ENCODE assay signal across 37 cellular contexts in the genomic region with DNA sequence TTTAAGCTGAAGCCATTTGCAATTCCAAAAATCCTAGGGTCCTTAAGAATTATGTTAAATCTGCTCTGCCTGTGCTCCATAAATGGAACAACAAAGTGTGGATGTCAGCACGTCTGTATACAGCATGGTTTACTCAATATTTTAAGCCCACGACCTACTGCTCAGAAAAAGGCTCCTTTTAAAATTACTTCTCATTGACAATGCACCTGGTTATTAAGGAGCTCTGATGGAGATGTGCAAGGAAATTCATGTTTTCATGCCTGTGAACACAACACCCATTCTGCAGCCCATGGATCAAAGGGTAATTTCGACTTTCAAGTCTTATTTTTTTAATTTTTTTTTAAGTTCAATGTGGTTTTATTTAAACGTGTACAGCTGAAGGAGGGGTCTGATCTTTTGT.
"Had no signal": no experiment of that assay in that cellular context is flagged by ENCODE, and none has a peak within 500 bp of the region (broad histone marks: within the 10 kb centered on the region; RNA-seq: fewer than 3 reads in every experiment).

No MANE protein-coding gene starts in this region.

- H3K9me3 ChIP-seq: ascending aorta had no signal

- H3K27me3 ChIP-seq: ascending aorta, cardiac muscle cell had no signal

- H3K36me3 ChIP-seq: cardiac muscle cell had no signal

- H3K27me3 Mint-ChIP-seq: activated B cell treated with CpG ODN at 0.5 μM for 24 hours; activated CD4-positive, alpha-beta memory T cell treated with anti-CD3 and anti-CD28 coated beads for 36 hours; activated CD4-positive, alpha-beta T cell treated with anti-CD3 and anti-CD28 coated beads, Interleukin-2, amount 10 ng/mL, durations not matched to agents 24 days and 14 days; activated CD8-positive, alpha-beta T cell treated with anti-CD3 and anti-CD28 coated beads for 36 hours; activated naive CD4-positive, alpha-beta T cell treated with anti-CD3 and anti-CD28 coated beads, Interleukin-2, amount 10 ng/mL, durations not matched to agents 7 days and 5 days; activated naive CD4-positive, alpha-beta T cell treated with anti-CD3 and anti-CD28 coated beads, Interleukin-2, amount 50 U/mL, for 24 hours; activated naive CD8-positive, alpha-beta T cell; activated naive CD8-positive, alpha-beta T cell treated with anti-CD3 and anti-CD28 coated beads, Interleukin-2, amount 10 ng/mL, durations not matched to agents 7 days and 5 days; activated naive CD8-positive, alpha-beta T cell treated with anti-CD3 and anti-CD28 coated beads, Interleukin-2, amount 50 U/mL, for 24 hours; activated T-helper 17 cell treated with anti-CD3 and anti-CD28 coated beads, Interleukin-2, amount 50 U/mL, for 72 hours; brain; central memory CD8-positive, alpha-beta T cell had no signal

- H3K27ac Mint-ChIP-seq: activated B cell treated with CpG ODN at 0.5 μM for 24 hours; activated CD4-positive, alpha-beta memory T cell treated with anti-CD3 and anti-CD28 coated beads for 36 hours; activated CD8-positive, alpha-beta T cell treated with anti-CD3 and anti-CD28 coated beads for 36 hours; activated naive CD4-positive, alpha-beta T cell treated with anti-CD3 and anti-CD28 coated beads, Interleukin-2, amount 10 ng/mL, durations not matched to agents 7 days and 5 days; activated naive CD4-positive, alpha-beta T cell treated with anti-CD3 and anti-CD28 coated beads, Interleukin-2, amount 50 U/mL, for 24 hours; activated naive CD8-positive, alpha-beta T cell treated with anti-CD3 and anti-CD28 coated beads, Interleukin-2, amount 10 ng/mL, durations not matched to agents 7 days and 5 days; activated naive CD8-positive, alpha-beta T cell treated with anti-CD3 and anti-CD28 coated beads, Interleukin-2, amount 50 U/mL, for 24 hours; activated T-cell treated with anti-CD3 and anti-CD28 coated beads, Interleukin-2, amount 50 U/mL, for 72 hours; activated T-helper 1 cell treated with anti-CD3 and anti-CD28 coated beads, Interleukin-12 subunit alpha, Interleukin-12 subunit beta, Interleukin-2, Interleukin-4 antibody, amounts not matched to agents 30 ng/mL and 10 ng/mL and 1 ng/mL, durations not matched to agents 14 hours and 24 hours and 36 hours; brain; T-helper 1 cell treated with Interleukin-12 subunit alpha and Interleukin-12 subunit beta and Interleukin-4 antibody, amounts not matched to agents 30 μg/mL and 1 μg/mL, for 36 hours had no signal

- H3K4me3 ChIP-seq: ascending aorta, cardiac muscle cell had no signal

- DNase-seq: activated B cell treated with CpG ODN at 0.5 μM for 24 hours; activated CD4-positive, alpha-beta memory T cell treated with anti-CD3 and anti-CD28 coated beads for 36 hours; activated CD4-positive, alpha-beta T cell treated with anti-CD3 and anti-CD28 coated beads for 4 hours; activated CD4-positive, alpha-beta T cell treated with anti-CD3 and anti-CD28 coated beads, Interleukin-2, amount 10 ng/mL, durations not matched to agents 24 days and 14 days; activated CD4-positive, alpha-beta T cell treated with anti-CD3 and anti-CD28 coated beads, Interleukin-2, amount 50 U/mL, for 1 hour; activated CD4-positive, alpha-beta T cell treated with anti-CD3 and anti-CD28 coated beads, Interleukin-2, amount 50 U/mL, for 4 hours; activated CD4-positive, CD25-positive, alpha-beta regulatory T cell treated with anti-CD3 and anti-CD28 coated beads, Interleukin-2, amount 50 U/mL, for 72 hours; activated CD8-positive, alpha-beta memory T cell treated with anti-CD3 and anti-CD28 coated beads, Interleukin-2, amount 50 U/mL, for 4 hours; activated CD8-positive, alpha-beta T cell treated with anti-CD3 and anti-CD28 coated beads for 36 hours; activated effector memory CD4-positive, alpha-beta T cell treated with Interleukin-2 at 50 U/mL for 16 hours; activated gamma-delta T cell; activated naive CD4-positive, alpha-beta T cell treated with anti-CD3 and anti-CD28 coated beads, Interleukin-2, amount 10 ng/mL, durations not matched to agents 7 days and 5 days; activated naive CD4-positive, alpha-beta T cell treated with Interleukin-2 at 50 U/mL for 16 hours; activated naive CD8-positive, alpha-beta T cell treated with anti-CD3 and anti-CD28 coated beads, Interleukin-2, amount 10 ng/mL, durations not matched to agents 7 days and 5 days; activated naive CD8-positive, alpha-beta T cell treated with anti-CD3 and anti-CD28 coated beads, Interleukin-2, amount 50 U/mL, for 24 hours; activated T-cell treated with anti-CD3 and anti-CD28 coated beads for 4 hours; activated T-cell treated with anti-CD3 and anti-CD28 coated beads, Interleukin-2, amount 50 U/mL, for 1 hour; activated T-cell treated with anti-CD3 and anti-CD28 coated beads, Interleukin-2, amount 50 U/mL, for 4 hours; activated T-cell treated with anti-CD3 and anti-CD28 coated beads, Interleukin-2, amount 50 U/mL, for 72 hours; amygdala; anterior cingulate cortex; caudate nucleus; cerebellar nuclear complex; T-helper 1 cell; T-helper 9 cell had no signal

- FAIRE-seq: bronchial epithelial cell, TTC549 had no signal

- H3K36me3 Mint-ChIP-seq: activated CD4-positive, alpha-beta memory T cell treated with anti-CD3 and anti-CD28 coated beads for 36 hours; activated naive CD8-positive, alpha-beta T cell treated with anti-CD3 and anti-CD28 coated beads, Interleukin-2, amount 10 ng/mL, durations not matched to agents 7 days and 5 days had no signal

- H3K27ac ChIP-seq: ascending aorta, cardiac muscle cell, VCaP had no signal

- H3K4me1 ChIP-seq: ascending aorta had no signal

- H3K4me1 Mint-ChIP-seq: activated B cell treated with CpG ODN at 0.5 μM for 24 hours, brain had no signal

- H3K9me3 Mint-ChIP-seq: activated B cell treated with CpG ODN at 0.5 μM for 24 hours; activated CD4-positive, alpha-beta memory T cell treated with anti-CD3 and anti-CD28 coated beads for 36 hours; activated CD4-positive, alpha-beta T cell treated with anti-CD3 and anti-CD28 coated beads, Interleukin-2, amount 10 ng/mL, durations not matched to agents 24 days and 14 days; activated CD8-positive, alpha-beta T cell treated with anti-CD3 and anti-CD28 coated beads for 36 hours; activated naive CD4-positive, alpha-beta T cell treated with anti-CD3 and anti-CD28 coated beads, Interleukin-2, amount 10 ng/mL, durations not matched to agents 7 days and 5 days; activated naive CD4-positive, alpha-beta T cell treated with anti-CD3 and anti-CD28 coated beads, Interleukin-2, amount 50 U/mL, for 24 hours; activated naive CD8-positive, alpha-beta T cell treated with anti-CD3 and anti-CD28 coated beads, Interleukin-2, amount 10 ng/mL, durations not matched to agents 7 days and 5 days; activated naive CD8-positive, alpha-beta T cell treated with anti-CD3 and anti-CD28 coated beads, Interleukin-2, amount 50 U/mL, for 24 hours; activated T-cell treated with anti-CD3 and anti-CD28 coated beads, Interleukin-2, amount 50 U/mL, for 4 hours; activated T-cell treated with anti-CD3 and anti-CD28 coated beads, Interleukin-2, amount 50 U/mL, for 72 hours; activated T-helper 1 cell treated with anti-CD3 and anti-CD28 coated beads, Interleukin-12 subunit alpha, Interleukin-12 subunit beta, Interleukin-2, Interleukin-4 antibody, amounts not matched to agents 30 ng/mL and 10 ng/mL and 1 ng/mL, durations not matched to agents 14 hours and 24 hours and 36 hours; activated T-helper 17 cell treated with anti-CD3 and anti-CD28 coated beads, Interleukin-2, amount 50 U/mL, for 72 hours; brain; central memory CD8-positive, alpha-beta T cell; T-helper 1 cell treated with Interleukin-12 subunit alpha and Interleukin-12 subunit beta and Interleukin-4 antibody, amounts not matched to agents 30 μg/mL and 1 μg/mL, for 36 hours had no signal

- H3K4me3 Mint-ChIP-seq: activated B cell treated with CpG ODN at 0.5 μM for 24 hours; activated CD4-positive, alpha-beta memory T cell treated with anti-CD3 and anti-CD28 coated beads for 36 hours; activated CD4-positive, alpha-beta T cell treated with anti-CD3 and anti-CD28 coated beads, Interleukin-2, amount 10 ng/mL, durations not matched to agents 24 days and 14 days; activated CD8-positive, alpha-beta T cell treated with anti-CD3 and anti-CD28 coated beads for 36 hours; activated naive CD4-positive, alpha-beta T cell treated with anti-CD3 and anti-CD28 coated beads, Interleukin-2, amount 10 ng/mL, durations not matched to agents 7 days and 5 days; activated naive CD4-positive, alpha-beta T cell treated with anti-CD3 and anti-CD28 coated beads, Interleukin-2, amount 50 U/mL, for 24 hours; activated naive CD8-positive, alpha-beta T cell; activated naive CD8-positive, alpha-beta T cell treated with anti-CD3 and anti-CD28 coated beads, Interleukin-2, amount 10 ng/mL, durations not matched to agents 7 days and 5 days; activated naive CD8-positive, alpha-beta T cell treated with anti-CD3 and anti-CD28 coated beads, Interleukin-2, amount 50 U/mL, for 24 hours; activated T-cell treated with anti-CD3 and anti-CD28 coated beads, Interleukin-2, amount 50 U/mL, for 4 hours; activated T-cell treated with anti-CD3 and anti-CD28 coated beads, Interleukin-2, amount 50 U/mL, for 72 hours; activated T-helper 1 cell treated with anti-CD3 and anti-CD28 coated beads, Interleukin-12 subunit alpha, Interleukin-12 subunit beta, Interleukin-2, Interleukin-4 antibody, amounts not matched to agents 30 ng/mL and 10 ng/mL and 1 ng/mL, durations not matched to agents 14 hours and 24 hours and 36 hours; activated T-helper 17 cell treated with anti-CD3 and anti-CD28 coated beads, Interleukin-2, amount 50 U/mL, for 72 hours; brain; T-helper 1 cell treated with Interleukin-12 subunit alpha and Interleukin-12 subunit beta and Interleukin-4 antibody, amounts not matched to agents 30 μg/mL and 1 μg/mL, for 36 hours had no signal
